35 cellular contexts compared by ENCODE assay signal in the genomic region with DNA sequence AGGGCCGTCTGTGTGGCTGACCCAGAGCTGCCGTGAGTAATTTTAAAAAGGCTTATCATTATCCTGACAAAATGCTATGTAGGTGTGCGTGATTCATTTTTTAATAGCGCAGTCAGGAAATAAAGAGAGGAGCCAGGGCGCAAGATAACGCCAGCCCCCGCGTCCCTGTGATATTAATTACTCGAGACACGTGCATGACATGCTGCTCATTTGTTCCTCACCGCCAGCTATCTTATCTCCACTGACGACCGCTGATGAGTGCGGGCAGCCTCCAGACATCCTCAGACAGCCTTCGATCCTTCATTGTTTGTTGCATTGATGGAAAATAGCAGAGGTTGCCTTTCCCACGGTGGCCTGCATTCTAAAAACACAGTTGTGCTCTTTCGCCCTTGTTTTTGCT.
"Had no signal": no experiment of that assay in that cellular context is flagged by ENCODE, and none has a peak within 500 bp of the region (broad histone marks: within the 10 kb centered on the region; RNA-seq: fewer than 3 reads in every experiment).

No MANE protein-coding gene starts in this region.

- ATAC-seq: activated CD4-positive, CD25-positive, alpha-beta regulatory T cell treated with anti-CD3 and anti-CD28 coated beads, Interleukin-2, amount 50 U/mL, for 24 hours; activated CD8-positive, alpha-beta T cell treated with anti-CD3 and anti-CD28 coated beads for 36 hours; activated T-cell treated with anti-CD3 and anti-CD28 coated beads, Interleukin-2, amount 50 U/mL, for 4 hours; activated T-helper 17 cell treated with anti-CD3 and anti-CD28 coated beads, Interleukin-2, amount 50 U/mL, for 72 hours; effector memory CD8-positive, alpha-beta T cell; gastroesophageal sphincter; heart right ventricle had no signal

- H3K4me2 ChIP-seq: hepatocyte had no signal

- DNase-seq: activated B cell treated with CpG ODN at 0.5 μM for 24 hours; activated CD4-positive, alpha-beta T cell treated with anti-CD3 and anti-CD28 coated beads for 48 hours; activated CD4-positive, alpha-beta T cell treated with anti-CD3 and anti-CD28 coated beads, Interleukin-2, amount 50 U/mL, for 1 hour; activated CD4-positive, alpha-beta T cell treated with anti-CD3 and anti-CD28 coated beads, Interleukin-2, amount 50 U/mL, for 48 hours; activated CD8-positive, alpha-beta memory T cell treated with anti-CD3 and anti-CD28 coated beads for 24 hours; activated CD8-positive, alpha-beta T cell treated with anti-CD3 and anti-CD28 coated beads for 36 hours; activated effector memory CD4-positive, alpha-beta T cell treated with Interleukin-2 at 50 U/mL for 16 hours; activated gamma-delta T cell treated with Interleukin-2 at 50 U/mL for 16 hours; activated naive CD4-positive, alpha-beta T cell treated with anti-CD3 and anti-CD28 coated beads, Interleukin-2, amount 50 U/mL, for 16 hours; activated naive CD4-positive, alpha-beta T cell treated with Interleukin-2 at 50 U/mL for 16 hours; activated T-cell treated with anti-CD3 and anti-CD28 coated beads, Interleukin-2, amount 50 U/mL, for 4 hours; amniotic stem cell; anterior cingulate cortex; brain microvascular endothelial cell; dorsolateral prefrontal cortex; effector memory CD8-positive, alpha-beta T cell; esophagus squamous epithelium; foreskin melanocyte; heart right ventricle; T1000; WERI-Rb-1 had no signal

- H3K36me3 Mint-ChIP-seq: activated naive CD8-positive, alpha-beta T cell had no signal

- H3K9me3 ChIP-seq: esophagus squamous epithelium had no signal

- H3K36me3 ChIP-seq: brain microvascular endothelial cell, esophagus squamous epithelium, gastroesophageal sphincter, heart right ventricle, WERI-Rb-1 had no signal

- H3K27me3 ChIP-seq: brain microvascular endothelial cell, hepatocyte had no signal

- H3K27me3 Mint-ChIP-seq: activated B cell treated with CpG ODN at 0.5 μM for 24 hours; central memory CD8-positive, alpha-beta T cell; dendritic cell treated with granulocyte-macrophage colony-stimulating factor and Interleukin-4, amounts not matched to agents 40 ng/mL and 50 ng/mL, for 4 days had no signal

- FAIRE-seq: astrocyte, bronchial epithelial cell, endometrium, endothelial cell of umbilical vein had no signal

- H2AFZ ChIP-seq: hepatocyte had no signal

- H3K27ac ChIP-seq: brain microvascular endothelial cell, coronary artery, dorsolateral prefrontal cortex, epithelial cell of prostate, esophagus squamous epithelium, gastroesophageal sphincter, heart right ventricle, hepatocyte, WERI-Rb-1 had no signal

- H3K4me3 ChIP-seq: coronary artery, dorsolateral prefrontal cortex, esophagus squamous epithelium, gastroesophageal sphincter, heart right ventricle, hepatocyte had no signal

- H3K27ac Mint-ChIP-seq: activated B cell treated with CpG ODN at 0.5 μM for 24 hours; activated CD8-positive, alpha-beta T cell treated with anti-CD3 and anti-CD28 coated beads for 36 hours; activated naive CD8-positive, alpha-beta T cell; activated T-helper 17 cell treated with anti-CD3 and anti-CD28 coated beads, Interleukin-2, amount 50 U/mL, for 72 hours; dendritic cell treated with granulocyte-macrophage colony-stimulating factor and Interleukin-4, amounts not matched to agents 40 ng/mL and 50 ng/mL, for 4 days; effector memory CD8-positive, alpha-beta T cell; T-helper 2 cell treated with Interferon-gamma antibody and Interleukin-4, amounts not matched to agents 5 μg/mL and 100 μg/mL, for 36 hours had no signal

- H3K4me1 ChIP-seq: esophagus squamous epithelium, gastroesophageal sphincter, heart right ventricle had no signal

- H3K4me1 Mint-ChIP-seq: activated B cell treated with CpG ODN at 0.5 μM for 24 hours; activated T-helper 17 cell treated with anti-CD3 and anti-CD28 coated beads, Interleukin-2, amount 50 U/mL, for 72 hours; central memory CD8-positive, alpha-beta T cell had no signal

- H3K79me2 ChIP-seq: hepatocyte had no signal

- H3K4me3 Mint-ChIP-seq: activated B cell treated with CpG ODN at 0.5 μM for 24 hours; activated CD8-positive, alpha-beta T cell treated with anti-CD3 and anti-CD28 coated beads for 36 hours; activated naive CD8-positive, alpha-beta T cell; activated T-cell treated with anti-CD3 and anti-CD28 coated beads, Interleukin-2, amount 50 U/mL, for 4 hours; activated T-helper 17 cell treated with anti-CD3 and anti-CD28 coated beads, Interleukin-2, amount 50 U/mL, for 72 hours; central memory CD8-positive, alpha-beta T cell; dendritic cell treated with granulocyte-macrophage colony-stimulating factor and Interleukin-4, amounts not matched to agents 40 ng/mL and 50 ng/mL, for 4 days; effector memory CD8-positive, alpha-beta T cell; T-helper 2 cell treated with Interferon-gamma antibody and Interleukin-4, amounts not matched to agents 5 μg/mL and 100 μg/mL, for 36 hours had no signal
